28 cellular contexts compared by ENCODE assay signal in genomic region chr2:67633212-67633856, GRCh38.
A peak's percentile ranks its signal among the peaks of the same experiment; 100 is the strongest.
DNase-seq lines count a peak whose midpoint lies in the region; ATAC-seq, FAIRE-seq and TF ChIP-seq lines count a peak whose summit lies in the region.
"Had no signal": no experiment of that assay in that cellular context is flagged by ENCODE, and none has a peak within 500 bp of the region (broad histone marks: within the 10 kb centered on the region; RNA-seq: fewer than 3 reads in every experiment).

No MANE protein-coding gene starts in this region.

- no peak overlapping the region for H3K27ac ChIP-seq in SK-N-SH (ENCODE audit: low read depth in 2 of 2, low read length in 1 of 2)
- H3K27ac ChIP-seq: 22Rv1, C4-2B, SJSA1 had no signal

- no peaks in the 10 kb centered on the region for H3K27me3 ChIP-seq in SK-N-SH (ENCODE audit: insufficient read depth)
- H3K27me3 ChIP-seq: SJSA1 had no signal

- CTCF ChIA-PET in SK-N-SH (lab: Yijun Ruan, JAX) = no interaction called here

- H3K9me3 ChIP-seq in SK-N-SH = no peaks in the 10 kb centered on the region
- H3K9me3 ChIP-seq: Caco-2, SJSA1 had no signal

- H3K9ac ChIP-seq in SK-N-SH = no peak overlapping the region

- TF ChIP-seq RAD21 in SK-N-SH (IDR thresholded peaks at IDR 0.05; ENCODE audit: low read length) = no peak

- no peak overlapping the region for H3K27ac Mint-ChIP-seq in stimulated activated naive B cell treated with anti-CD40 and anti-IgM and Interleukin-4, amounts not matched to agents 10 μg/mL and 1 μg/mL and 100 μg/mL, for 72 hours
- H3K27ac Mint-ChIP-seq: B cell; CD8-positive, alpha-beta T cell had no signal

- no peaks in the 10 kb centered on the region for H3K36me3 ChIP-seq in SK-N-SH (replicated peaks in 1 of 2; ENCODE audit: control insufficient read depth in 1 of 2, insufficient read depth in 2 of 2, low read length in 1 of 2)
- H3K36me3 ChIP-seq: SJSA1 had no signal

- H3K4me1 ChIP-seq in SK-N-SH (ENCODE audit: control insufficient read depth in 1 of 2, insufficient read depth in 2 of 2, low read depth in 1 of 2, low read length in 1 of 2) = no peaks in the 10 kb centered on the region; a peak in 2 of 4 replicates
- H3K4me1 ChIP-seq: Caco-2, SJSA1 had no signal

- peak; percentile 28 for FAIRE-seq in HTR-8/SVneo (lab: Jason Lieb, UNC)
- FAIRE-seq: G401.6, GM12878, HepG2, K562 had no signal

- no peak overlapping the region for H2AFZ ChIP-seq in SK-N-SH (ENCODE audit: low read depth)

- TF ChIP-seq CTCF in SK-N-SH (IDR thresholded peaks at IDR 0.05) (no peak), AG10803 (conservative IDR thresholded peaks at IDR 0.05; ENCODE audit: low read length) (no peak), fibroblast of villous mesenchyme (IDR thresholded peaks at IDR 0.05; ENCODE audit: insufficient read depth, low read depth, low read length) (no peak)

- 80% methylated on average over 3 of the region's 3 CpGs for WGBS in SK-N-SH (ENCODE audit: low lambda C conversion rate)

- no peaks in the 10 kb centered on the region for H3K4me1 Mint-ChIP-seq in stimulated activated naive B cell treated with anti-CD40 and anti-IgM and Interleukin-4, amounts not matched to agents 10 μg/mL and 1 μg/mL and 100 μg/mL, for 72 hours
- H3K4me1 Mint-ChIP-seq: B cell had no signal

- TF ChIP-seq EP300 in SK-N-SH (IDR thresholded peaks at IDR 0.05; ENCODE audit: borderline replicate concordance in 1 of 2, low read depth in 1 of 2, low read length in 1 of 2) = no peak

- peaks cover 0 to 2% of the 10 kb centered on the region in 2 donors for H3K9me3 Mint-ChIP-seq in stimulated activated naive B cell treated with anti-CD40 and anti-IgM and Interleukin-4, amounts not matched to agents 10 μg/mL and 1 μg/mL and 100 μg/mL, for 72 hours

- H3K79me2 ChIP-seq in SK-N-SH (ENCODE audit: insufficient read depth) = no peaks in the 10 kb centered on the region

- H3F3A ChIP-seq in SK-N-SH (replicated peaks; ENCODE audit: insufficient read depth) = no peaks in the 10 kb centered on the region

- no peak overlapping the region for H3K4me3 ChIP-seq in SK-N-SH (ENCODE audit: low read depth in 2 of 2, low read length in 1 of 2)
- no peak overlapping the region for H3K4me3 ChIP-seq in AG10803 (ENCODE audit: low read length)
- H3K4me3 ChIP-seq in fibroblast of villous mesenchyme (ENCODE audit: low read depth, low read length) = no peak overlapping the region
- H3K4me3 ChIP-seq: GM12878, K562, SJSA1 had no signal

- H3K27me3 Mint-ChIP-seq in stimulated activated naive B cell treated with anti-CD40 and anti-IgM and Interleukin-4, amounts not matched to agents 10 μg/mL and 1 μg/mL and 100 μg/mL, for 72 hours = peaks cover 0 to 18% of the 10 kb centered on the region in 2 donors

- POLR2A ChIA-PET in SK-N-SH (lab: Yijun Ruan, JAX) = no interaction called here

- H3K9me2 ChIP-seq in SK-N-SH = no peaks in the 10 kb centered on the region

- H3K4me2 ChIP-seq in SK-N-SH = no peak overlapping the region

- ATAC-seq in SK-N-SH treated with all-trans-retinoic acid at 6 μM for 48 hours = no peak
- no peak for ATAC-seq in stimulated activated naive B cell treated with anti-CD40 and anti-IgM and Interleukin-4, amounts not matched to agents 10 μg/mL and 1 μg/mL and 100 μg/mL, for 72 hours (replicated peaks)
- ATAC-seq: CD8-positive, alpha-beta T cell; GM12878; HCT116; HepG2; K562; PC-3 had no signal

- DNase-seq in SK-N-SH (no peak), AG10803 (ENCODE audit: low read depth) (peak; percentile 36), HTR-8/SVneo (ENCODE audit: insufficient read length, low spot score) (no peak), fibroblast of villous mesenchyme (ENCODE audit: low read depth) (peak; percentile 83), NCI-H1694 treated with DMSO at 0.1 percent for 48 hours (lab: John Stamatoyannopoulos, UW) (no peak)
- no peak for DNase-seq in activated effector memory CD4-positive, alpha-beta T cell treated with Interleukin-2 at 50 U/mL for 16 hours
- DNase-seq in stimulated activated naive B cell treated with anti-CD40 and anti-IgM and Interleukin-4, amounts not matched to agents 10 μg/mL and 1 μg/mL and 100 μg/mL, for 72 hours = no peak
- DNase-seq: Caco-2; CD8-positive, alpha-beta T cell; MV-4-11; NCI-H1105; NCI-H146; NCI-H2029; NCI-H446 treated with DMSO at 0.1 percent for 48 hours; NCI-H526; NCI-H82; NK-92 treated with Interleukin-12 subunit alpha and Interleukin-12 subunit beta, amount 100 ng/mL, for 24 hours; PC-3 had no signal

- H3K36me3 Mint-ChIP-seq in stimulated activated naive B cell treated with anti-CD40 and anti-IgM and Interleukin-4, amounts not matched to agents 10 μg/mL and 1 μg/mL and 100 μg/mL, for 72 hours = no peaks in the 10 kb centered on the region
- H3K36me3 Mint-ChIP-seq: CD8-positive, alpha-beta T cell had no signal

- no peaks in the 10 kb centered on the region for H4K20me1 ChIP-seq in SK-N-SH (ENCODE audit: insufficient read depth)

- no peak overlapping the region for H3K4me3 Mint-ChIP-seq in stimulated activated naive B cell treated with anti-CD40 and anti-IgM and Interleukin-4, amounts not matched to agents 10 μg/mL and 1 μg/mL and 100 μg/mL, for 72 hours
- H3K4me3 Mint-ChIP-seq: B cell; CD8-positive, alpha-beta T cell had no signal

TF ChIP-seq in SK-N-SH treated with all-trans-retinoic acid at 6 μM for 48 hours, 23 proteins besides CTCF, POLR2A, EP300 and RAD21:
- TF ChIP-seq ZC3H10 (CRISPR knock-in tag; IDR thresholded peaks at IDR 0.05) = no peak
- TF ChIP-seq ISL1 (CRISPR knock-in tag; IDR thresholded peaks at IDR 0.05) = peak; percentile 32; the same call in 1 of the 2 replicates

TF ChIP-seq in SK-N-SH, 30 proteins besides CTCF, POLR2A, EP300 and RAD21:
- TF ChIP-seq IRF3 (IDR thresholded peaks at IDR 0.05; ENCODE audit: low read depth, low read length) = no peak
- TF ChIP-seq TAF1 (IDR thresholded peaks at IDR 0.05; ENCODE audit: borderline replicate concordance, low read depth, low read length) = no peak
- no peak for TF ChIP-seq NRF1 (IDR thresholded peaks at IDR 0.05; ENCODE audit: low read depth, low read length)
- TF ChIP-seq JUND (IDR thresholded peaks at IDR 0.05) = no peak

Comparison
In these comparisons a context has a peak if more than half of its experiments do, and no peak if none do; other contexts are left out.
1. DNase-seq: peak in AG10803 (single experiment) and fibroblast of villous mesenchyme (single experiment); none in SK-N-SH (single experiment), HTR-8/SVneo (single experiment), activated effector memory CD4-positive, alpha-beta T cell treated with Interleukin-2 at 50 U/mL for 16 hours (single experiment), stimulated activated naive B cell treated with anti-CD40 and anti-IgM and Interleukin-4, amounts not matched to agents 10 μg/mL and 1 μg/mL and 100 μg/mL, for 72 hours (single experiment) and NCI-H1694 treated with DMSO at 0.1 percent for 48 hours (single experiment).